18 cellular contexts compared by ENCODE assay signal in the genomic region with DNA sequence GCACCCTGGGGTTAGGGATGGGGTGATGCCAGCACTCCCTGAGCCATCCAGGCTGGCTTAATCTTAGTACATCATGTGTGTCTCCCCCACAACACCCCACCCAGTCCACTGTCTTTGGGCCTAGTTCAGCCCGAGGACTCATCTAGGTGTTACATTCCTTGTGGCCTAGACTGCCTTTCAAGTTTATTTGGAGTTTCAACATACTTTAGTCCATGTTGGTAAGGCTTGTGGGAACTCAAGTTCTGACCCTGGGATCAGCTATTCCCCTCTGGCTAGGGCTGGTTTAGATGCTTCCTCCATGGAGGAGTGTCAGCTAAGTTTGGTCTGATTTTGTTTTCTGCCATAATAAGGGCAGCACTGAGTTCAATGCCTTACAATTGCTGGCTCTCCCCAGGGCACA.
"Had no signal": no experiment of that assay in that cellular context is flagged by ENCODE, and none has a peak within 500 bp of the region (broad histone marks: within the 10 kb centered on the region; RNA-seq: fewer than 3 reads in every experiment).

No MANE protein-coding gene starts in this region.

- ATAC-seq: left ventricle myocardium superior, right cardiac atrium, T-cell had no signal

- H3K27ac ChIP-seq: dorsolateral prefrontal cortex, esophagus squamous epithelium, suprapubic skin, upper lobe of left lung had no signal

- H3K27me3 ChIP-seq: breast epithelium, dorsolateral prefrontal cortex, esophagus squamous epithelium, suprapubic skin, upper lobe of left lung had no signal

- H3K4me2 ChIP-seq: smooth muscle cell had no signal

- H3K36me3 ChIP-seq: breast epithelium, esophagus squamous epithelium, suprapubic skin, upper lobe of left lung had no signal

- DNase-seq: activated CD4-positive, CD25-positive, alpha-beta regulatory T cell treated with anti-CD3 and anti-CD28 coated beads, Interleukin-2, amount 50 U/mL, for 72 hours; activated naive CD4-positive, alpha-beta T cell; activated naive CD8-positive, alpha-beta T cell treated with anti-CD3 and anti-CD28 coated beads, Interleukin-2, amount 10 ng/mL, durations not matched to agents 7 days and 5 days; aorta; dorsolateral prefrontal cortex; esophagus squamous epithelium; glutamatergic neuron; hypothalamus; left ventricle myocardium superior; right cardiac atrium; stimulated activated CD4-positive, alpha-beta T cell treated with anti-CD3 and anti-CD28 coated beads, Interleukin-4, amount 100 ng/mL, for 4 hours; stimulated activated CD8-positive, alpha-beta memory T cell treated with anti-CD3 and anti-CD28 coated beads, Interleukin-4, amount 100 ng/mL, for 48 hours; T-cell; T-helper 9 cell; upper lobe of left lung had no signal

- H3K4me1 ChIP-seq: breast epithelium, esophagus squamous epithelium, suprapubic skin, upper lobe of left lung had no signal

- H3K4me3 ChIP-seq: breast epithelium, dorsolateral prefrontal cortex, esophagus squamous epithelium, smooth muscle cell, suprapubic skin, upper lobe of left lung had no signal
